ENCODE assay signal across 2 cellular contexts in the genomic region with DNA sequence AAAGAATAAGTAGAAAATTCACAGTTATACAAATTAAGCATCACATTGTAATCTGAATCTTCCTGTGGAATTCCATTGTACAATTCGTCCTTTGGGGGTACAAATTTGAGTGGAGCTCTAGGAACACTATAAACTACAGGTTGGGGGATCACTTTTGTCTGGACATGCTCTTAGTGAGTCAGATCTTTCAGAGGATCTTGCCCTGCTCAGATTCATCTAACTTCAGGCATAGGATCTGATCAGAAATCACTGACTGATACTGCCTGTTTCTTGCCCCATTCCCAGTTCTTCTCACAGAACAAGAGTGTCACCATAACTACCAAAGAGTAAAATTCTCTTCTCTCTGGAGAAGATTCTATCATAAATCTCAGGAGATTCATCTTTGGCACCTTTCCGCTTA.
TF ChIP-seq lines count a peak whose summit lies in the region.

No MANE protein-coding gene starts in this region.

TF ChIP-seq in WTC11, 78 proteins besides CTCF, POLR2A, EP300 and RAD21 (continues in another document):
- no peak for TF ChIP-seq ZNF532 (CRISPR knock-in tag; IDR thresholded peaks at IDR 0.05; ENCODE audit: borderline replicate concordance)
- TF ChIP-seq ZMAT4 (CRISPR knock-in tag; IDR thresholded peaks at IDR 0.05), result no peak
- no peak for TF ChIP-seq CREB1 (CRISPR knock-in tag; IDR thresholded peaks at IDR 0.05)
- no peak for TF ChIP-seq ZNF281 (CRISPR knock-in tag; IDR thresholded peaks at IDR 0.05)
- no peak for TF ChIP-seq ATF6 (CRISPR knock-in tag; IDR thresholded peaks at IDR 0.05)
- no peak for TF ChIP-seq NR2C2 (CRISPR knock-in tag; IDR thresholded peaks at IDR 0.05)
- no peak for TF ChIP-seq ZNF138 (CRISPR knock-in tag; conservative IDR thresholded peaks at IDR 0.05)

TF ChIP-seq in K562, 482 proteins besides CTCF, POLR2A, EP300 and RAD21:
- no peak for TF ChIP-seq THRB (CRISPR knock-in tag; conservative IDR thresholded peaks at IDR 0.05)
- no peak for TF ChIP-seq PREB (CRISPR knock-in tag; IDR thresholded peaks at IDR 0.05)
- TF ChIP-seq GABPB2 (CRISPR knock-in tag; conservative IDR thresholded peaks at IDR 0.05), result no peak
- no peak for TF ChIP-seq SRSF9 (IDR thresholded peaks at IDR 0.05; ENCODE audit: borderline replicate concordance, low read depth, low read length)
